1 cellular context compared by ENCODE assay signal in the genomic region with DNA sequence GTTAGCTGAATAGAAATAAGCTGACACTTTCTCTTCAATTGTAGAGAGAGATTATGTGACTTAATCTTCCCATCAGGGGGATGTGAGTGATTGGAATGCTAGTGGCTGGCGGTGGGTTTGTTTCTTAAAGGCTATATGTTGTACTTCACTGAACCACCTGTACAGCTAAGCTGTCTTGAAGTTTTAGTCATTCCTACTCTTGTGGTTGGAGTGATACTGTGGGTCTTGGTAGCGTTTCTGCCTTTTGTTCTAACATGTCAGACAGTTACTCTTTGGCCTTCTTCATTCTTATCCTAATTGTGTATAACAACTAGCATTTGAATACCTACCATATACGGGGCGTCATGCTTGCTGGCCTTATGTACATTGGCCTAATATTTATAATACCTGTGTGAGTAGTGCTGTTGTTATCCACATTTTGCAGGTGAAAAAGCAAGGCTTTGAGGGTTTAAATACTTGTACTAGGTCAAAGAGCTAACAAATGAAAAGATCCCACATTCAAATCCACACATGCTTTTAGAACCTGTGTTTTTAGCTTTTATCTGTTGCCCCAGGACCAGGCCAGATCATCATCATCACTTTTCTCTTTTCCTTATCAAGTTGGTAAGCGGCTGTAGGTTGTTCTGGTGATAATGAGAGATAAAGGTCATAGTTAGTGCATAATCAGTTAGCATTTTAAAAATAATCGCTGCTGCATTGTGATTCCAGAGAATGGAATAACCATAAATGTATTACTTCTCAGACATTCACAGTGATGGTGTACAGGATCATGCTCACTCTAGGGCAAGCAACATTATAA.
TF ChIP-seq lines count a peak whose summit lies in the region.

No MANE protein-coding gene starts in this region.

TF ChIP-seq in GM23338, 12 proteins besides CTCF, POLR2A, EP300 and RAD21 (continued from another document):
- TF ChIP-seq ZNF462 (CRISPR knock-in tag; IDR thresholded peaks at IDR 0.05) (no peak), EZH2phosphoT487 (IDR thresholded peaks at IDR 0.05; ENCODE audit: unreplicated experiment) (no peak), NANOG (IDR thresholded peaks at IDR 0.05; ENCODE audit: borderline replicate concordance) (no peak), STAT1 (IDR thresholded peaks at IDR 0.05; ENCODE audit: unreplicated experiment) (no peak)
- TF ChIP-seq, protein P1, sequence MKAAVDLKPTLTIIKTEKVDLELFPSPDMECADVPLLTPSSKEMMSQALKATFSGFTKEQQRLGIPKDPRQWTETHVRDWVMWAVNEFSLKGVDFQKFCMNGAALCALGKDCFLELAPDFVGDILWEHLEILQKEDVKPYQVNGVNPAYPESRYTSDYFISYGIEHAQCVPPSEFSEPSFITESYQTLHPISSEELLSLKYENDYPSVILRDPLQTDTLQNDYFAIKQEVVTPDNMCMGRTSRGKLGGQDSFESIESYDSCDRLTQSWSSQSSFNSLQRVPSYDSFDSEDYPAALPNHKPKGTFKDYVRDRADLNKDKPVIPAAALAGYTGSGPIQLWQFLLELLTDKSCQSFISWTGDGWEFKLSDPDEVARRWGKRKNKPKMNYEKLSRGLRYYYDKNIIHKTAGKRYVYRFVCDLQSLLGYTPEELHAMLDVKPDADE (IDR thresholded peaks at IDR 0.05), result no peak
TF ChIP-seq in GM23338: peak in this region for 0.
